ENCODE assay signal across 18 cellular contexts in the genomic region with DNA sequence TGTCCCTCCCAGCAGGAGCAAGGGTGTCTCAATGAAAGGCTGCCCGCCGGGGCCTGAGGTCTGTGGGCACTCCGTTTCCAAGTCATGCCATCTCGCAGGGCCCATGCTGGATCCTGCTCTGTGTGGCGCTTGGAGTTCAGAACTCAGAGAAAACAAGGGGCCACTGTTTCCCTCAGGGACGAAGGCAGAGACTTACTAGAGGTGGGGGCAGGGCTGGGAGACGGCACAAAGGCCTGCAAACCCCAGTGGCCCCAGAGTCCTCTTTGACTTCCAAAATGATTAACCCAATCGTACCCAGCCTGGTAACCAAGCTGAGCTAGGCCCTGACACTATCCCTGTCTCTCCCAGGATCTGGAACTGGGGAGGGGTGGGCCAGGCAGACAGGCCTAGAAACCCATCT.
DNase-seq lines count a peak whose midpoint lies in the region; ATAC-seq and TF ChIP-seq lines count a peak whose summit lies in the region.
"Had no signal": no experiment of that assay in that cellular context is flagged by ENCODE, and none has a peak within 500 bp of the region (broad histone marks: within the 10 kb centered on the region; RNA-seq: fewer than 3 reads in every experiment).

No MANE protein-coding gene starts in this region.

- no CpG with 5 or more reads among the region's 8 CpGs for WGBS in gastroesophageal sphincter (ENCODE audit: low coverage in 1 of 2), 2 donors

- H3K4me1 Mint-ChIP-seq in activated naive CD4-positive, alpha-beta T cell treated with anti-CD3 and anti-CD28 coated beads for 36 hours (ENCODE audit: low read depth) = peaks cover 3% of the 10 kb centered on the region

- H3K4me3 Mint-ChIP-seq in activated naive CD4-positive, alpha-beta T cell treated with anti-CD3 and anti-CD28 coated beads for 36 hours = no peak overlapping the region
- H3K4me3 Mint-ChIP-seq: activated naive CD8-positive, alpha-beta T cell; CD4-positive, CD25-positive, alpha-beta regulatory T cell; T-helper 1 cell treated with Interleukin-12 subunit alpha and Interleukin-12 subunit beta and Interleukin-4 antibody, amounts not matched to agents 30 μg/mL and 1 μg/mL, for 36 hours had no signal

- no peak for TF ChIP-seq EP300 in gastroesophageal sphincter (IDR thresholded peaks at IDR 0.05)

- H3K27ac Mint-ChIP-seq in activated naive CD4-positive, alpha-beta T cell treated with anti-CD3 and anti-CD28 coated beads for 36 hours = no peak overlapping the region
- H3K27ac Mint-ChIP-seq: T-helper 1 cell treated with Interleukin-12 subunit alpha and Interleukin-12 subunit beta and Interleukin-4 antibody, amounts not matched to agents 30 μg/mL and 1 μg/mL, for 36 hours had no signal

- peaks cover 0 to 2% of the 10 kb centered on the region in 2 donors for H3K36me3 ChIP-seq in gastroesophageal sphincter
- no peaks in the 10 kb centered on the region for H3K36me3 ChIP-seq in uterus
- H3K36me3 ChIP-seq: HAP-1 had no signal

- no peaks in the 10 kb centered on the region for H3K27me3 ChIP-seq in gastroesophageal sphincter
- no peaks in the 10 kb centered on the region for H3K27me3 ChIP-seq in uterus

- TF ChIP-seq POLR2A in gastroesophageal sphincter (IDR thresholded peaks at IDR 0.05) (no peak), uterus (IDR thresholded peaks at IDR 0.05) (no peak)

- no peak for ATAC-seq in gastroesophageal sphincter
- no peak for ATAC-seq in GM21723 (IDR thresholded peaks at IDR 0.05; ENCODE audit: unreplicated experiment)

- DNase-seq in occipital lobe (lab: John Stamatoyannopoulos, UW) (peak; percentile 61), uterus (no peak), RPMI8226 (no peak)
- no peak for DNase-seq in activated naive CD4-positive, alpha-beta T cell treated with anti-CD3 and anti-CD28 coated beads for 36 hours
- DNase-seq: activated CD4-positive, alpha-beta T cell treated with anti-CD3 and anti-CD28 coated beads for 4 hours; activated T-cell treated with anti-CD3 and anti-CD28 coated beads for 4 hours; CD4-positive, CD25-positive, alpha-beta regulatory T cell; cerebellar nuclear complex; EL; kidney glomerular epithelial cell; NCI-H748 treated with DMSO at 0.1 percent for 48 hours; stimulated activated CD4-positive, alpha-beta T cell treated with anti-CD3 and anti-CD28 coated beads, Interleukin-4, amount 100 ng/mL, for 1 hour had no signal

- CTCF ChIA-PET in activated naive CD4-positive, alpha-beta T cell treated with anti-CD3 and anti-CD28 coated beads for 36 hours (lab: Charles Lee) = no interaction called here

- H3K36me3 Mint-ChIP-seq in activated naive CD4-positive, alpha-beta T cell treated with anti-CD3 and anti-CD28 coated beads for 36 hours (ENCODE audit: low read depth) = no peaks in the 10 kb centered on the region

- intact Hi-C loops in uterus (cut with DNase I; ENCODE audit: low total_unique reads) = no loop called here
- intact Hi-C loops in activated naive CD4-positive, alpha-beta T cell treated with anti-CD3 and anti-CD28 coated beads for 36 hours (cut with micrococcal nuclease) = no loop called here

- H3K9me3 Mint-ChIP-seq in activated naive CD4-positive, alpha-beta T cell treated with anti-CD3 and anti-CD28 coated beads for 36 hours = no peaks in the 10 kb centered on the region
- H3K9me3 Mint-ChIP-seq: CD4-positive, CD25-positive, alpha-beta regulatory T cell; T-helper 1 cell treated with Interleukin-12 subunit alpha and Interleukin-12 subunit beta and Interleukin-4 antibody, amounts not matched to agents 30 μg/mL and 1 μg/mL, for 36 hours had no signal

- H3K4me1 ChIP-seq in gastroesophageal sphincter = peaks cover 14 to 98% (median 50%) of the 10 kb centered on the region in 3 donors
- H3K4me1 ChIP-seq in uterus = peaks cover 0 to 31% of the 10 kb centered on the region in 2 donors
- H3K4me1 ChIP-seq: HAP-1 had no signal

- TF ChIP-seq CTCF in VCaP (conservative IDR thresholded peaks at IDR 0.05) (no peak), gastroesophageal sphincter (IDR thresholded peaks at IDR 0.05) (no peak), uterus (IDR thresholded peaks at IDR 0.05) (no peak)

- no peak overlapping the region for H3K4me3 ChIP-seq in gastroesophageal sphincter
- no peak overlapping the region for H3K4me3 ChIP-seq in uterus
- H3K4me3 ChIP-seq: HAP-1 had no signal

- H3K27ac ChIP-seq in VCaP (peak overlapping the region; percentile 72), gastroesophageal sphincter (peak overlapping the region; percentile 82 to 90 (median 86)), uterus (peak overlapping the region; percentile 79 to 91)

- H3K27me3 Mint-ChIP-seq in activated naive CD4-positive, alpha-beta T cell treated with anti-CD3 and anti-CD28 coated beads for 36 hours (ENCODE audit: low read depth) = no peaks in the 10 kb centered on the region
- H3K27me3 Mint-ChIP-seq: activated naive CD8-positive, alpha-beta T cell; CD4-positive, CD25-positive, alpha-beta regulatory T cell had no signal

- H3K9me3 ChIP-seq in gastroesophageal sphincter (no peaks in the 10 kb centered on the region), uterus (no peaks in the 10 kb centered on the region)
- H3K9me3 ChIP-seq: HAP-1 had no signal
